8 cellular contexts compared by ENCODE assay signal in the genomic region with DNA sequence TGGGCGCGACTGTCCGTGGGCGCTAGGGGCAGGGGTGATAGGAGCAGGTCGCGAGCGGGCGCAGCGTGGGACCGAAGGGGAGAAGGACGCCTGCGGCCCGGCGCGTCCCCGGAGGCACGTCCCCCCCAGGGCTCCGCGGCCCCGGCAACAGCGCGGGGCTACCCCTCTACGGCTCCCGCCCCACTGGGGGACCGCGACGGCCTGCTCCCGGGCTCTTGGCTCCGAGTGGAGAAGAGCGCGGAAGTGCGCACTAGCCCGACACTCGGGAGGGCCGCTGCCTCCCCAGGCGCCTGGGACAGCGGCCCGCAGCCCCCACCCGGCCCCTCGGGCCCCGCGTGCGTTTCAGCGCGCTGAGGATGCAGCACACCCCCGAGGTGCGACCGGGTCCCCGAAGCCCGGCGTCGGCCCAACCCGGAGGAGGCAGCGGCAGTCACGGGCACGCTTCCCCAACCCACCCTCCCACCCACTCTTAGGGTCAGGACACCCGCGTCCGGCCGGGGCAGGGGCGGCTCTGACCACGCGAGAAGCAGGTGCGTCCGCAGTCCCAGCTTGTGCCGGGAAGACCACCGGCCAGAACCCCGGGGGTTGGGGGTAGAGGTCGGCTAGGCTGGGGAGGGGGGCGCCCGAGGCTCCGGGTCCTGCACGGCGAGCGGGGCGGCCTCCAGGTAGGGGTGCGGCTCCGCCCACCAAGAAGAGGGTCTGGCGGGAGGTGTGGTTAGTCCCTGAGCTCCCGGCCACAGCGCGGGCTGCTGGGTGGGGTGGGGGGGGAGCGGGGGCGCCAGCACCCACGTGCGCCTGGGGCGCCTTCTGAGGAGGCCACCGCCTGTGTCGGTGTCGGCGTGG. TPM values are rescaled to one million over a fixed set of nuclear protein-coding genes. Genes with fewer than 3 reads are reported as not detected.
DNase-seq lines count a peak whose midpoint lies in the region; ATAC-seq and TF ChIP-seq lines count a peak whose summit lies in the region.

No MANE protein-coding gene starts in this region.

- H3K27me3 Mint-ChIP-seq in natural killer cell treated with Interleukin-12 subunit alpha and Interleukin-12 subunit beta and Interleukin-15 and Interleukin-18, amount 100 ng/mL, for 72 hours = peaks cover 15 to 33% of the 10 kb centered on the region in 2 donors

- H3K27ac ChIP-seq in HUES64 (ENCODE audit: low read depth, low read length) = no peak overlapping the region
- H3K27ac ChIP-seq in effector memory CD4-positive, alpha-beta T cell (ENCODE audit: insufficient read depth, low read length, poor library complexity, severe bottlenecking) = no peak overlapping the region
- H3K27ac ChIP-seq in ovary = no peak overlapping the region

- intact Hi-C loops in ovary (cut with DNase I) = no loop called here

- DNase-seq in BJ (ENCODE audit: low read depth) = no peak
- DNase-seq in effector memory CD4-positive, alpha-beta T cell = no peak
- DNase-seq in natural killer cell treated with Interleukin-12 subunit alpha and Interleukin-12 subunit beta and Interleukin-15 and Interleukin-18, amount 100 ng/mL, for 72 hours (ENCODE audit: low spot score) = no peak
- no peak for DNase-seq in ovary
- no peak for DNase-seq in NCI-H446 (lab: John Stamatoyannopoulos, UW)

- no peaks in the 10 kb centered on the region for H3K9me3 ChIP-seq in HUES64 (ENCODE audit: insufficient read depth, low read depth, low read length)
- no peaks in the 10 kb centered on the region for H3K9me3 ChIP-seq in effector memory CD4-positive, alpha-beta T cell (ENCODE audit: control insufficient read depth, low read length)
- H3K9me3 ChIP-seq in ovary = no peaks in the 10 kb centered on the region

- ATAC-seq in natural killer cell treated with Interleukin-12 subunit alpha and Interleukin-12 subunit beta and Interleukin-15 and Interleukin-18, amount 100 ng/mL, for 72 hours = no peak
- no peak for ATAC-seq in GM21381 (IDR thresholded peaks at IDR 0.05; ENCODE audit: unreplicated experiment)
- ATAC-seq in HG03457 (IDR thresholded peaks at IDR 0.05; ENCODE audit: unreplicated experiment) = no peak

- H3K27ac Mint-ChIP-seq in natural killer cell treated with Interleukin-12 subunit alpha and Interleukin-12 subunit beta and Interleukin-15 and Interleukin-18, amount 100 ng/mL, for 72 hours = no peak overlapping the region

- H3K36me3 ChIP-seq in BJ (ENCODE audit: control insufficient read depth, insufficient read depth, low read length) = no peaks in the 10 kb centered on the region; the same call in 1 of the 2 replicates
- H3K36me3 ChIP-seq in HUES64 (ENCODE audit: insufficient read depth, low read length) = no peaks in the 10 kb centered on the region
- H3K36me3 ChIP-seq in effector memory CD4-positive, alpha-beta T cell (ENCODE audit: control insufficient read depth, insufficient read depth, low read length) = no peaks in the 10 kb centered on the region
- no peaks in the 10 kb centered on the region for H3K36me3 ChIP-seq in ovary

- no peak for TF ChIP-seq EP300 in ovary (IDR thresholded peaks at IDR 0.05)

- no peak overlapping the region for H3K9ac ChIP-seq in HUES64 (ENCODE audit: low read depth, low read length)

- TF ChIP-seq POLR2A in ovary (IDR thresholded peaks at IDR 0.05) = no peak

- H3K4me1 Mint-ChIP-seq in natural killer cell treated with Interleukin-12 subunit alpha and Interleukin-12 subunit beta and Interleukin-15 and Interleukin-18, amount 100 ng/mL, for 72 hours (ENCODE audit: low read depth in 2 of 2) = peaks cover 0 to 6% of the 10 kb centered on the region in 2 donors

- peaks cover 13% of the 10 kb centered on the region for H3K27me3 ChIP-seq in BJ (ENCODE audit: control insufficient read depth, insufficient read depth, low read length)
- peaks cover 85% of the 10 kb centered on the region for H3K27me3 ChIP-seq in HUES64 (ENCODE audit: insufficient read depth, low read length)
- H3K27me3 ChIP-seq in effector memory CD4-positive, alpha-beta T cell (replicated peaks; ENCODE audit: control insufficient read depth, insufficient read depth, low read length, poor library complexity, severe bottlenecking) = peaks cover 14% of the 10 kb centered on the region
- peaks cover 4% of the 10 kb centered on the region for H3K27me3 ChIP-seq in ovary

- no peaks in the 10 kb centered on the region for H3K36me3 Mint-ChIP-seq in natural killer cell treated with Interleukin-12 subunit alpha and Interleukin-12 subunit beta and Interleukin-15 and Interleukin-18, amount 100 ng/mL, for 72 hours

- H3K4me1 ChIP-seq in HUES64 (ENCODE audit: insufficient read depth, low read length) (no peaks in the 10 kb centered on the region), ovary (ENCODE audit: insufficient read depth) (peaks cover 6% of the 10 kb centered on the region)
- peaks cover 17% of the 10 kb centered on the region for H3K4me1 ChIP-seq in effector memory CD4-positive, alpha-beta T cell (ENCODE audit: control insufficient read depth, insufficient read depth, low read length, poor library complexity, severe bottlenecking)

- H3K4me3 Mint-ChIP-seq in natural killer cell treated with Interleukin-12 subunit alpha and Interleukin-12 subunit beta and Interleukin-15 and Interleukin-18, amount 100 ng/mL, for 72 hours = peak overlapping the region; percentile 37

- POLR2A ChIA-PET in BJ (lab: Charles Lee) = interaction anchor here (0.6 kb wide), 1 partner anchor 27 kb away, joined by 5 read pairs; no protein-coding TSS in a partner anchor

- CTCF ChIA-PET in BJ (lab: Yijun Ruan, JAX) = no interaction called here

- no peaks in the 10 kb centered on the region for H3K9me3 Mint-ChIP-seq in natural killer cell treated with Interleukin-12 subunit alpha and Interleukin-12 subunit beta and Interleukin-15 and Interleukin-18, amount 100 ng/mL, for 72 hours

- H3K4me3 ChIP-seq in BJ (ENCODE audit: low read depth, low read length) (peak overlapping the region; percentile 72), HUES64 (ENCODE audit: low read length) (peak overlapping the region; percentile 77), ovary (no peak overlapping the region)
- peak overlapping the region; percentile 78 for H3K4me3 ChIP-seq in effector memory CD4-positive, alpha-beta T cell (ENCODE audit: insufficient read depth, low read depth, low read length, poor library complexity, severe bottlenecking)

- 9% methylated on average over 91 of the region's 91 CpGs for WGBS in HUES64
- WGBS in ovary, 3 donors = 4 to 6% (median 4%) methylated on average over 64 to 91 of the region's 91 CpGs

- TF ChIP-seq CTCF in BJ (IDR thresholded peaks at IDR 0.05; ENCODE audit: insufficient read depth, low read depth, low read length) (no peak), ovary (IDR thresholded peaks at IDR 0.05) (no peak)

RNA-seq across cellular contexts. Expression of a gene that starts 18.5 kb away (rescaled TPM):
- polyA plus RNA-seq in BJ (2011; rRNA removed) (0.02 and 0.04 TPM in 2 replicates), ovary (1 to 10 TPM in 1 of 2 donors, under 1 TPM in 1; 0.80 to 1.7 TPM)
- 0.05 TPM in 2 replicates for polyA minus RNA-seq in BJ (2011; rRNA and poly(A)+ RNA removed)
- polyA plus RNA-seq in HUES64 (2013, experiment 1 of 2) = 5.1 TPM
- polyA plus RNA-seq in HUES64 (2013, experiment 2 of 2) = 4.5 TPM
- under 1 TPM; 0.05 to 0.08 TPM for total RNA-seq in natural killer cell treated with Interleukin-12 subunit alpha and Interleukin-12 subunit beta and Interleukin-15 and Interleukin-18, amount 100 ng/mL, for 72 hours
- total RNA-seq in ovary = 1 to 10 TPM in 4 of 7 donors, under 1 TPM in 3; 0.24 to 4.1 (median 1.3) TPM

RNA-seq across cellular contexts. Expression of a gene that starts 31.8 kb away (rescaled TPM):
- 8.6 and 12.8 TPM in 2 replicates for polyA plus RNA-seq in BJ (2011; rRNA removed)
- 6.2 and 7.3 TPM in 2 replicates for polyA minus RNA-seq in BJ (2011; rRNA and poly(A)+ RNA removed)
- 36.2 TPM for polyA plus RNA-seq in HUES64 (2013, experiment 1 of 2)
- polyA plus RNA-seq in HUES64 (2013, experiment 2 of 2) = 34.1 TPM
- total RNA-seq in natural killer cell treated with Interleukin-12 subunit alpha and Interleukin-12 subunit beta and Interleukin-15 and Interleukin-18, amount 100 ng/mL, for 72 hours = 10 to 100 TPM; 29.6 to 59.3 TPM
- total RNA-seq in ovary = 10 to 100 TPM; 22.7 to 42.8 (median 32.6) TPM
- 10 to 100 TPM; 12.5 to 30.8 TPM for polyA plus RNA-seq in ovary
